21 cellular contexts compared by ENCODE assay signal in genomic region chr17:55663395-55663794, GRCh38. TPM values are rescaled to one million over a fixed set of nuclear protein-coding genes. Genes with fewer than 3 reads are reported as not detected.
DNase-seq lines count a peak whose midpoint lies in the region; ATAC-seq, FAIRE-seq and TF ChIP-seq lines count a peak whose summit lies in the region.
"Had no signal": no experiment of that assay in that cellular context is flagged by ENCODE, and none has a peak within 500 bp of the region (broad histone marks: within the 10 kb centered on the region; RNA-seq: fewer than 3 reads in every experiment).

No MANE protein-coding gene starts in this region.

- H3K27me3 ChIP-seq in Karpas-422 (ENCODE audit: low read length) (no peaks in the 10 kb centered on the region), K562 (ENCODE audit: control insufficient read depth in 2 of 2, insufficient read depth in 2 of 2, low read length in 2 of 2) (no peaks in the 10 kb centered on the region)

- H4K20me1 ChIP-seq in Karpas-422 (ENCODE audit: insufficient read depth, low read depth, low read length) (no peaks in the 10 kb centered on the region), K562 (replicated peaks; ENCODE audit: control insufficient read depth, insufficient read depth, low read length) (no peaks in the 10 kb centered on the region)

- H3K9me3 ChIP-seq in Karpas-422 (ENCODE audit: low read length) = no peaks in the 10 kb centered on the region
- H3K9me3 ChIP-seq in K562 (replicated peaks; ENCODE audit: control insufficient read depth, insufficient read depth, low read depth, low read length) = no peaks in the 10 kb centered on the region
- H3K9me3 ChIP-seq: Caco-2 had no signal

- peaks cover 0 to 2% of the 10 kb centered on the region in 2 donors for H3K36me3 Mint-ChIP-seq in CD14-positive monocyte

- 11% methylated on average over 1 of the region's 1 CpG for WGBS in K562 (ENCODE audit: insufficient coverage, low coverage, missing lambda C conversion rate)

- no peak for TF ChIP-seq CTCF in CD14-positive monocyte (IDR thresholded peaks at IDR 0.05)
- TF ChIP-seq CTCF in K562 (IDR thresholded peaks at IDR 0.05 in 2 of 3, conservative IDR thresholded peaks at IDR 0.05 in 1 of 3; ENCODE audit: insufficient read depth in 2 of 3, low read depth in 1 of 3, low read length in 3 of 3) = no peak

- no peaks in the 10 kb centered on the region for H3K27me3 Mint-ChIP-seq in CD14-positive monocyte (ENCODE audit: low read depth in 3 of 3)

- peak overlapping the region in 4 of 7 donors; percentile 6 to 84 (median 53) for H3K27ac Mint-ChIP-seq in CD14-positive monocyte
- H3K27ac Mint-ChIP-seq: CD4-positive, alpha-beta T cell; HFFc6 had no signal

- CTCF ChIA-PET in K562 (lab: Yijun Ruan, JAX; ENCODE audit: low intra/inter-chr PET ratio) = no interaction called here

- peaks cover 0 to 4% (median 0%) of the 10 kb centered on the region in 7 donors for H3K9me3 Mint-ChIP-seq in CD14-positive monocyte
- H3K9me3 Mint-ChIP-seq: CD4-positive, alpha-beta T cell; HFFc6 had no signal

- in situ Hi-C loops in K562 (cut with MboI) = no loop called here

- no peaks in the 10 kb centered on the region for H3K9me1 ChIP-seq in K562 (ENCODE audit: control insufficient read depth, insufficient read depth, low read length)

- H3K4me1 ChIP-seq in Karpas-422 (ENCODE audit: low read length) (peaks cover 74% of the 10 kb centered on the region), K562 (replicated peaks in 1 of 2; ENCODE audit: control insufficient read depth in 2 of 2, insufficient read depth in 2 of 2, low read length in 2 of 2) (peaks cover 0 to 33% of the 10 kb centered on the region in 2 experiments; a peak in 3 of 5 replicates)
- H3K4me1 ChIP-seq: Caco-2 had no signal

- no peak for TF ChIP-seq POLR2A in K562 (conservative IDR thresholded peaks at IDR 0.05)

- no TSS peak for BruUV-seq in K562 (replicated peaks; lab: Mats Ljungman, UMichigan)

- H3K36me3 ChIP-seq in Karpas-422 (ENCODE audit: insufficient read depth, low read length) (no peaks in the 10 kb centered on the region), K562 (ENCODE audit: control insufficient read depth, insufficient read depth, low read length) (no peaks in the 10 kb centered on the region)

- H3K79me2 ChIP-seq in Karpas-422 (ENCODE audit: low read length) = no peaks in the 10 kb centered on the region
- H3K79me2 ChIP-seq in K562 (ENCODE audit: control insufficient read depth, insufficient read depth, low read length) = no peaks in the 10 kb centered on the region

- POLR2A ChIA-PET in K562 (lab: Yijun Ruan, JAX) = no interaction called here

- peak; percentile 54 for FAIRE-seq in K562 (lab: Jason Lieb, UNC)
- FAIRE-seq: A204.1, D721Med, GM12892, HTR-8/SVneo had no signal

- H3K27ac ChIP-seq in Karpas-422 (ENCODE audit: low read length) (peak overlapping the region; percentile 96), K562 (ENCODE audit: extremely low read depth, low read depth, low read length) (no peak overlapping the region)

- no peak for TF ChIP-seq RAD21 in K562 (CRISPR knock-in tag; conservative IDR thresholded peaks at IDR 0.05 in 1 of 2, IDR thresholded peaks at IDR 0.05 in 1 of 2)

- H2AFZ ChIP-seq in Karpas-422 (ENCODE audit: low read length) (peak overlapping the region; percentile 86; the same call in 1 of the 2 replicates), K562 (ENCODE audit: low read depth, low read length) (no peak overlapping the region)

- DNase-seq in CD14-positive monocyte (ENCODE audit: low spot score) (no peak), Karpas-422 (no peak), K562 (ENCODE audit: extremely low read depth in 1 of 4, low spot score in 3 of 4) (peak in 1 of 4 experiments; percentile 10), GM19238 (ENCODE audit: insufficient read length, low spot score) (no peak), NCI-H2081 (lab: John Stamatoyannopoulos, UW) (no peak)
- no peak for DNase-seq in NK-92 treated with Interleukin-12 subunit alpha and Interleukin-12 subunit beta, amount 100 ng/mL, for 24 hours (lab: John Stamatoyannopoulos, UW)
- DNase-seq: ACHN; Caco-2; CD4-positive, alpha-beta T cell; GDM1; GOT3; H7; HFFc6; IMR-90; KBM-7 had no signal

- no peak overlapping the region for H3K4me3 Mint-ChIP-seq in CD14-positive monocyte
- H3K4me3 Mint-ChIP-seq: CD4-positive, alpha-beta T cell; HFFc6 had no signal

- H3K4me2 ChIP-seq in Karpas-422 (ENCODE audit: low read depth, low read length, poor library complexity, severe bottlenecking) (peak overlapping the region; percentile 71), K562 (ENCODE audit: insufficient read depth, low read length) (peak overlapping the region; percentile 43; the same call in 1 of the 2 replicates)

- ATAC-seq in K562 = peak; percentile 30; the same call in 1 of the 3 replicates
- ATAC-seq in HG03196 (IDR thresholded peaks at IDR 0.05; ENCODE audit: unreplicated experiment) = no peak
- ATAC-seq: HCT116 had no signal

- no peak overlapping the region for H3K9ac ChIP-seq in Karpas-422 (ENCODE audit: low read length)
- H3K9ac ChIP-seq in K562 (ENCODE audit: insufficient read depth in 1 of 2, low read depth in 2 of 2, low read length in 2 of 2) = no peak overlapping the region

- peaks cover 52% of the 10 kb centered on the region for H3K4me1 Mint-ChIP-seq in CD14-positive monocyte

- H3K4me3 ChIP-seq in Karpas-422 (ENCODE audit: low read length) (no peak overlapping the region), K562 (no peak overlapping the region)

- TF ChIP-seq EP300 in K562 (IDR thresholded peaks at IDR 0.05; ENCODE audit: low read length) = peak; percentile 4; the same call in 1 of the 2 replicates

- no peaks in the 10 kb centered on the region for H3K9me2 ChIP-seq in Karpas-422 (replicated peaks; ENCODE audit: insufficient read depth, low read length)

- intact Hi-C loops in CD14-positive monocyte (cut with micrococcal nuclease) = loop anchor here in 1 of 2 donors (10.0 kb wide), 1 partner anchor 79 kb away; no protein-coding TSS in a partner anchor
- intact Hi-C loops in K562 (cut with micrococcal nuclease) = no loop called here

TF ChIP-seq in K562, 482 proteins besides CTCF, POLR2A, EP300 and RAD21 (continues in another document):
- TF ChIP-seq C11orf30 (IDR thresholded peaks at IDR 0.05; ENCODE audit: low read depth) (peak; percentile 42; the same call in 1 of the 2 replicates), TAL1 (IDR thresholded peaks at IDR 0.05) (no peak), TEAD4 (IDR thresholded peaks at IDR 0.05; ENCODE audit: low read length) (peak; percentile 37; the same call in 1 of the 2 replicates), TEAD4 (CRISPR knock-in tag; IDR thresholded peaks at IDR 0.05; ENCODE audit: borderline replicate concordance) (no peak), TCF15 (CRISPR knock-in tag; IDR thresholded peaks at IDR 0.05) (no peak), TCF3 (CRISPR knock-in tag; IDR thresholded peaks at IDR 0.05) (peak; percentile 60), ZNF121 (CRISPR knock-in tag; conservative IDR thresholded peaks at IDR 0.05) (no peak), MCM3 (IDR thresholded peaks at IDR 0.05) (no peak), CEBPG (CRISPR knock-in tag; IDR thresholded peaks at IDR 0.05) (no peak), CEBPG (tag; conservative IDR thresholded peaks at IDR 0.05 in 1 of 2, IDR thresholded peaks at IDR 0.05 in 1 of 2) (peak in 1 of 2 experiments; percentile 69; a peak in 2 of 4 replicates), MAFF (IDR thresholded peaks at IDR 0.05; ENCODE audit: low read length) (0 out of 2 replicates have a peak, but pooled peaks have one; percentile 19), ARID1B (IDR thresholded peaks at IDR 0.05) (peak; percentile 22; the same call in 1 of the 2 replicates), SUPT5H (IDR thresholded peaks at IDR 0.05) (no peak), CBFA2T3 (IDR thresholded peaks at IDR 0.05) (peak; percentile 31), NFE2 (IDR thresholded peaks at IDR 0.05; ENCODE audit: low read depth) (peak; percentile 59; the same call in 1 of the 2 replicates)
- TF ChIP-seq, protein P1, sequence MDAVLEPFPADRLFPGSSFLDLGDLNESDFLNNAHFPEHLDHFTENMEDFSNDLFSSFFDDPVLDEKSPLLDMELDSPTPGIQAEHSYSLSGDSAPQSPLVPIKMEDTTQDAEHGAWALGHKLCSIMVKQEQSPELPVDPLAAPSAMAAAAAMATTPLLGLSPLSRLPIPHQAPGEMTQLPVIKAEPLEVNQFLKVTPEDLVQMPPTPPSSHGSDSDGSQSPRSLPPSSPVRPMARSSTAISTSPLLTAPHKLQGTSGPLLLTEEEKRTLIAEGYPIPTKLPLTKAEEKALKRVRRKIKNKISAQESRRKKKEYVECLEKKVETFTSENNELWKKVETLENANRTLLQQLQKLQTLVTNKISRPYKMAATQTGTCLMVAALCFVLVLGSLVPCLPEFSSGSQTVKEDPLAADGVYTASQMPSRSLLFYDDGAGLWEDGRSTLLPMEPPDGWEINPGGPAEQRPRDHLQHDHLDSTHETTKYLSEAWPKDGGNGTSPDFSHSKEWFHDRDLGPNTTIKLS (IDR thresholded peaks at IDR 0.05; ENCODE audit: borderline replicate concordance, low read depth) = no peak

RNA-seq across cellular contexts. Expression of gene TMEM100, which starts 59.3 kb away (rescaled TPM):
- polyA plus RNA-seq in CD14-positive monocyte (not detected), K562 (2011; rRNA removed) (0.14 TPM in 1 of 2 replicates, not detected in the other), K562 (2014; fragmentation: Illumina TruSeq; extraction: Trizol) (0.19 and 0.42 TPM in 2 replicates), K562 (2014; fragmentation: Nextera tagmentation; extraction: Ambion mirVana) (under 1 TPM; 0.13 to 0.18 TPM), K562 (2014; rRNA removed) (0.12 TPM in 1 of 2 replicates, not detected in the other)
- total RNA-seq in Karpas-422 (2014; rRNA removed; shearing (Covaris generic); ENCODE audit: low replicate concordance) = 0.43 and 1.1 TPM in 2 replicates
- not detected in 2 replicates for total RNA-seq in K562 (2011; cell fraction: chromatin; rRNA removed; ENCODE audit: low replicate concordance)
- total RNA-seq in K562 (2011; cell fraction: nucleolus; rRNA removed) = not detected in 2 replicates
- 1.0 and 1.6 TPM in 2 replicates for total RNA-seq in K562 (2011; cell fraction: nucleoplasm; rRNA removed)
- total RNA-seq in K562 (2014; rRNA removed) (0.08 and 0.50 TPM in 2 replicates), K562 (2014; rRNA removed; fragmentation: Illumina TruSeq; extraction: Trizol) (0.16 and 0.22 TPM in 2 replicates), K562 (2015; rRNA removed; fragmentation: Illumina TruSeq; extraction: Trizol) (0.23 and 0.29 TPM in 2 replicates), K562 (2021) (0.20 and 0.34 TPM in 2 replicates)
- not detected in 2 replicates for polyA plus RNA-seq in K562 (2011; cell fraction: cytosol; rRNA removed)
- polyA plus RNA-seq in K562 (2011; cell fraction: nucleus; rRNA removed) = 0.25 TPM in 1 of 2 replicates, not detected in the other
- polyA plus RNA-seq in K562 (2012) = 0.40 and 0.76 TPM in 2 replicates
- polyA minus RNA-seq in K562 (2011; rRNA and poly(A)+ RNA removed) = 0.09 TPM in 1 of 2 replicates, not detected in the other
- polyA minus RNA-seq in K562 (2011; cell fraction: cytosol; rRNA and poly(A)+ RNA removed) = not detected in 2 replicates
- 0.56 TPM in 1 of 2 replicates, not detected in the other for polyA minus RNA-seq in K562 (2011; cell fraction: nucleus; rRNA and poly(A)+ RNA removed)
- total RNA-seq: Caco-2; CD4-positive, alpha-beta T cell had no signal
